ENCODE assay signal across 1 cellular context in the genomic region with DNA sequence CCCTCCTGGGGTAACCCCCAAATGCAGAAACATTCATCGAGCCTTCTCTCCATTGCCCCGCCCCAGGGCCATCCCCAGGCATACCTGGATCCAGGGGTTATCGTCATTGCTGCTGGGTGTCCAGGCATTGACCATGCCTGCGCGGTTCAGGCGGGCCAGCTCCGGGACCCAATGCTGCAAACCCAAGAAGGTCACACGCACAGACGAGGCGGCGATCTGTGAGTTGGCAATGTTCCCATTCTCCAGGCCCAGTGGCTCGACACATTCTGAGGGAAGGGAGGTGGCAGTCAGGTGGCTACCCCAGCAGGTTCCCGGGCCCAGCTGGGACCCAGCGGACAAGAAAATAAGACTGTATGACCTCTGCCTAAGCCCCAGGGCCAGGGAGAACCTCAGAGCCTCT.
TF ChIP-seq lines count a peak whose summit lies in the region.

No MANE protein-coding gene starts in this region.

TF ChIP-seq in WTC11, 78 proteins besides CTCF, POLR2A, EP300 and RAD21:
- TF ChIP-seq, protein P1, sequence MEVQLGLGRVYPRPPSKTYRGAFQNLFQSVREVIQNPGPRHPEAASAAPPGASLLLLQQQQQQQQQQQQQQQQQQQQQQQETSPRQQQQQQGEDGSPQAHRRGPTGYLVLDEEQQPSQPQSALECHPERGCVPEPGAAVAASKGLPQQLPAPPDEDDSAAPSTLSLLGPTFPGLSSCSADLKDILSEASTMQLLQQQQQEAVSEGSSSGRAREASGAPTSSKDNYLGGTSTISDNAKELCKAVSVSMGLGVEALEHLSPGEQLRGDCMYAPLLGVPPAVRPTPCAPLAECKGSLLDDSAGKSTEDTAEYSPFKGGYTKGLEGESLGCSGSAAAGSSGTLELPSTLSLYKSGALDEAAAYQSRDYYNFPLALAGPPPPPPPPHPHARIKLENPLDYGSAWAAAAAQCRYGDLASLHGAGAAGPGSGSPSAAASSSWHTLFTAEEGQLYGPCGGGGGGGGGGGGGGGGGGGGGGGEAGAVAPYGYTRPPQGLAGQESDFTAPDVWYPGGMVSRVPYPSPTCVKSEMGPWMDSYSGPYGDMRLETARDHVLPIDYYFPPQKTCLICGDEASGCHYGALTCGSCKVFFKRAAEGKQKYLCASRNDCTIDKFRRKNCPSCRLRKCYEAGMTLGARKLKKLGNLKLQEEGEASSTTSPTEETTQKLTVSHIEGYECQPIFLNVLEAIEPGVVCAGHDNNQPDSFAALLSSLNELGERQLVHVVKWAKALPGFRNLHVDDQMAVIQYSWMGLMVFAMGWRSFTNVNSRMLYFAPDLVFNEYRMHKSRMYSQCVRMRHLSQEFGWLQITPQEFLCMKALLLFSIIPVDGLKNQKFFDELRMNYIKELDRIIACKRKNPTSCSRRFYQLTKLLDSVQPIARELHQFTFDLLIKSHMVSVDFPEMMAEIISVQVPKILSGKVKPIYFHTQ (CRISPR knock-in tag; IDR thresholded peaks at IDR 0.05), result no peak
- no peak for TF ChIP-seq NR3C1 (CRISPR knock-in tag; conservative IDR thresholded peaks at IDR 0.05; ENCODE audit: low read depth)
- TF ChIP-seq, protein P2, sequence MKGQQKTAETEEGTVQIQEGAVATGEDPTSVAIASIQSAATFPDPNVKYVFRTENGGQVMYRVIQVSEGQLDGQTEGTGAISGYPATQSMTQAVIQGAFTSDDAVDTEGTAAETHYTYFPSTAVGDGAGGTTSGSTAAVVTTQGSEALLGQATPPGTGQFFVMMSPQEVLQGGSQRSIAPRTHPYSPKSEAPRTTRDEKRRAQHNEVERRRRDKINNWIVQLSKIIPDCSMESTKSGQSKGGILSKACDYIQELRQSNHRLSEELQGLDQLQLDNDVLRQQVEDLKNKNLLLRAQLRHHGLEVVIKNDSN (CRISPR knock-in tag; IDR thresholded peaks at IDR 0.05), result no peak
- TF ChIP-seq, protein P3, sequence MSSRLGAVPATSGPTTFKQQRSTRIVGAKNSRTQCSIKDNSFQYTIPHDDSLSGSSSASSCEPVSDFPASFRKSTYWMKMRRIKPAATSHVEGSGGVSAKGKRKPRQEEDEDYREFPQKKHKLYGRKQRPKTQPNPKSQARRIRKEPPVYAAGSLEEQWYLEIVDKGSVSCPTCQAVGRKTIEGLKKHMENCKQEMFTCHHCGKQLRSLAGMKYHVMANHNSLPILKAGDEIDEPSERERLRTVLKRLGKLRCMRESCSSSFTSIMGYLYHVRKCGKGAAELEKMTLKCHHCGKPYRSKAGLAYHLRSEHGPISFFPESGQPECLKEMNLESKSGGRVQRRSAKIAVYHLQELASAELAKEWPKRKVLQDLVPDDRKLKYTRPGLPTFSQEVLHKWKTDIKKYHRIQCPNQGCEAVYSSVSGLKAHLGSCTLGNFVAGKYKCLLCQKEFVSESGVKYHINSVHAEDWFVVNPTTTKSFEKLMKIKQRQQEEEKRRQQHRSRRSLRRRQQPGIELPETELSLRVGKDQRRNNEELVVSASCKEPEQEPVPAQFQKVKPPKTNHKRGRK (CRISPR knock-in tag; IDR thresholded peaks at IDR 0.05; ENCODE audit: borderline replicate concordance), result no peak
- TF ChIP-seq, protein P4, sequence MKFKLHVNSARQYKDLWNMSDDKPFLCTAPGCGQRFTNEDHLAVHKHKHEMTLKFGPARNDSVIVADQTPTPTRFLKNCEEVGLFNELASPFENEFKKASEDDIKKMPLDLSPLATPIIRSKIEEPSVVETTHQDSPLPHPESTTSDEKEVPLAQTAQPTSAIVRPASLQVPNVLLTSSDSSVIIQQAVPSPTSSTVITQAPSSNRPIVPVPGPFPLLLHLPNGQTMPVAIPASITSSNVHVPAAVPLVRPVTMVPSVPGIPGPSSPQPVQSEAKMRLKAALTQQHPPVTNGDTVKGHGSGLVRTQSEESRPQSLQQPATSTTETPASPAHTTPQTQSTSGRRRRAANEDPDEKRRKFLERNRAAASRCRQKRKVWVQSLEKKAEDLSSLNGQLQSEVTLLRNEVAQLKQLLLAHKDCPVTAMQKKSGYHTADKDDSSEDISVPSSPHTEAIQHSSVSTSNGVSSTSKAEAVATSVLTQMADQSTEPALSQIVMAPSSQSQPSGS (CRISPR knock-in tag; IDR thresholded peaks at IDR 0.05; ENCODE audit: borderline replicate concordance, low read depth), result no peak
- no peak for TF ChIP-seq SP1 (CRISPR knock-in tag; conservative IDR thresholded peaks at IDR 0.05)
- no peak for TF ChIP-seq ZNF232 (CRISPR knock-in tag; IDR thresholded peaks at IDR 0.05)
- TF ChIP-seq ZNF263 (CRISPR knock-in tag; IDR thresholded peaks at IDR 0.05; ENCODE audit: low read depth), result no peak
